In genomic region chrX:18985186-18985435, GRCh38 we compare ENCODE assay signal across 8 cellular contexts. TPM values are rescaled to one million over a fixed set of nuclear protein-coding genes. Genes with fewer than 3 reads are reported as not detected.
DNase-seq lines count a peak whose midpoint lies in the region; ATAC-seq and TF ChIP-seq lines count a peak whose summit lies in the region.

No MANE protein-coding gene starts in this region.

- peaks cover 0 to 4% (median 0%) of the 10 kb centered on the region in 8 donors for H3K9me3 Mint-ChIP-seq in CD4-positive, alpha-beta memory T cell
- no peaks in the 10 kb centered on the region for H3K9me3 Mint-ChIP-seq in natural killer cell

- H3K36me3 ChIP-seq in CD4-positive, alpha-beta memory T cell (ENCODE audit: insufficient read depth, low read length) = no peaks in the 10 kb centered on the region
- H3K36me3 ChIP-seq in HUES48 (ENCODE audit: control insufficient read depth, insufficient read depth, low read length) = peaks cover 4% of the 10 kb centered on the region; the same call in 1 of the 2 replicates

- ATAC-seq in natural killer cell = no peak

- H3K27ac Mint-ChIP-seq in CD4-positive, alpha-beta memory T cell = peak overlapping the region; percentile 82 to 97 (median 91)
- peak overlapping the region; percentile 85 to 87 for H3K27ac Mint-ChIP-seq in natural killer cell

- TF ChIP-seq CTCF in cardiac fibroblast (IDR thresholded peaks at IDR 0.05; ENCODE audit: low read depth, low read length) (no peak), natural killer cell (IDR thresholded peaks at IDR 0.05) (no peak)

- peaks cover 7 to 23% (median 14%) of the 10 kb centered on the region in 4 donors for H3K4me1 Mint-ChIP-seq in CD4-positive, alpha-beta memory T cell
- peaks cover 13 to 14% of the 10 kb centered on the region in 2 donors for H3K4me1 Mint-ChIP-seq in natural killer cell

- H3K36me3 Mint-ChIP-seq in CD4-positive, alpha-beta memory T cell = peaks cover 0 to 5% of the 10 kb centered on the region in 2 donors
- no peaks in the 10 kb centered on the region for H3K36me3 Mint-ChIP-seq in natural killer cell

- no peaks in the 10 kb centered on the region for H3K27me3 Mint-ChIP-seq in CD4-positive, alpha-beta memory T cell
- no peaks in the 10 kb centered on the region for H3K27me3 Mint-ChIP-seq in natural killer cell (ENCODE audit: low read depth in 2 of 2)

- H3K9ac ChIP-seq in HUES48 (ENCODE audit: low read depth, low read length) = no peak overlapping the region; the same call in 1 of the 2 replicates

- intact Hi-C loops in CD4-positive, alpha-beta memory T cell (cut with micrococcal nuclease) = loop anchor here (1.0 to 10.0 kb wide), 4 partner anchors 99 to 1250 kb away; partner anchors contain the start of gene SCML1
- intact Hi-C loops in natural killer cell (cut with micrococcal nuclease) = no loop called here

- no peak for DNase-seq in CD4-positive, alpha-beta memory T cell
- no peak for DNase-seq in cardiac fibroblast (ENCODE audit: low read depth in 2 of 2)
- DNase-seq in natural killer cell = no peak
- no peak for DNase-seq in iPS-NIHi7 (ENCODE audit: extremely low spot score)
- DNase-seq in dedifferentiated amniotic fluid mesenchymal stem cell (ENCODE audit: extremely low spot score) = no peak
- DNase-seq in NAMALWA (ENCODE audit: low spot score) = no peak
- DNase-seq in NCI-H1105 treated with DMSO at 0.1 percent for 48 hours (lab: John Stamatoyannopoulos, UW) = no peak

- H3K4me3 ChIP-seq in CD4-positive, alpha-beta memory T cell (ENCODE audit: low read length in 2 of 2) = peak overlapping the region in 1 of 2 donors; percentile 63
- H3K4me3 ChIP-seq in HUES48 (ENCODE audit: low read depth, low read length) (peak overlapping the region; percentile 84), cardiac fibroblast (replicated peaks in 1 of 2; ENCODE audit: low read depth in 2 of 2, low read length in 2 of 2) (peak overlapping the region; percentile 64 to 68)

- H3K4me3 Mint-ChIP-seq in CD4-positive, alpha-beta memory T cell = peak overlapping the region; percentile 75 to 88 (median 82)
- H3K4me3 Mint-ChIP-seq in natural killer cell = peak overlapping the region; percentile 80

- CTCF ChIA-PET in CD4-positive, alpha-beta memory T cell (lab: Charles Lee; ENCODE audit: partially characterized antibody) = interaction anchor here (0.5 to 1.0 kb wide), 2 partner anchors 9 to 349 kb away, joined by 3 to 4 read pairs; no protein-coding TSS in a partner anchor

- POLR2A ChIA-PET in CD4-positive, alpha-beta memory T cell (lab: Charles Lee; ENCODE audit: partially characterized antibody) = interaction anchor here (0.9 to 1.6 kb wide), 3 partner anchors 98 to 560 kb away, joined by 3 to 5 read pairs (median 3); partner anchors contain the start of gene CDKL5

- H3K9me3 ChIP-seq in CD4-positive, alpha-beta memory T cell (ENCODE audit: control insufficient read depth in 1 of 2, low read length in 2 of 2) = no peaks in the 10 kb centered on the region
- H3K9me3 ChIP-seq in HUES48 (ENCODE audit: control insufficient read depth, insufficient read depth, low read length) = peaks cover 9% of the 10 kb centered on the region

- peak overlapping the region; percentile 70 for H3K27ac ChIP-seq in CD4-positive, alpha-beta memory T cell (ENCODE audit: low read depth, low read length)
- H3K27ac ChIP-seq in HUES48 (ENCODE audit: low read depth, low read length) = peak overlapping the region; percentile 86

- no peaks in the 10 kb centered on the region for H3K27me3 ChIP-seq in CD4-positive, alpha-beta memory T cell (ENCODE audit: insufficient read depth, low read length)
- H3K27me3 ChIP-seq in HUES48 (ENCODE audit: control insufficient read depth, insufficient read depth, low read length) = no peaks in the 10 kb centered on the region

- peaks cover 21% of the 10 kb centered on the region for H3K4me1 ChIP-seq in CD4-positive, alpha-beta memory T cell (ENCODE audit: insufficient read depth, low read length)
- 0 out of 2 replicates have a peak, but pooled peaks cover 6% of the 10 kb centered on the region for H3K4me1 ChIP-seq in HUES48 (ENCODE audit: control insufficient read depth, insufficient read depth, low read length)

RNA-seq across cellular contexts. Expression of gene PHKA2, which starts 1.2 kb away (rescaled TPM):
- 10 to 100 TPM; 48.1 to 52.5 TPM for total RNA-seq in CD4-positive, alpha-beta memory T cell
- polyA plus RNA-seq in CD4-positive, alpha-beta memory T cell = 1 to 10 TPM; 6.5 to 7.9 TPM
- 10 to 100 TPM; 34.2 to 45.9 (median 35.1) TPM for total RNA-seq in natural killer cell
